ENCODE assay signal across 15 cellular contexts in the genomic region with DNA sequence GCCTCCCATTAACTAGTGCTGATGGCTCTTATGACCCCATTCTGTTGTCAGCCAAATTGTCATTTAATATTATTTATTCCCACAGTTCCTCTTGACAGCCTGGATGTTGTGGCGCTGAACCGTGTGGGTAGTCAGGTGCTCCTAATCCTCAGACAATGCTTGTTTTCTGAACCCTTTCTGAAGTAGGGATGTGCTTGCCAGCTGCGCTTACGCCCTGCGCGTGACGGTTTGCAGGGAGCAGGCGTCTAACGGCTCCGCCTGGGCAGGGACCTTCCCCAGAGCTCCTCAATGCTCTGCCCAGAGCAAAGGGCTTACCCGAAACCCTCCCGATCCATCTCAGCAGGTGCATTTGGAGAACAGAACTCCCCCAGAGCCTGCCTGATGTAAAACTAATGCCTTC.
DNase-seq lines count a peak whose midpoint lies in the region; ATAC-seq and TF ChIP-seq lines count a peak whose summit lies in the region.
"Had no signal": no experiment of that assay in that cellular context is flagged by ENCODE, and none has a peak within 500 bp of the region (broad histone marks: within the 10 kb centered on the region; RNA-seq: fewer than 3 reads in every experiment).

No MANE protein-coding gene starts in this region.

- H3K9me3 ChIP-seq in WERI-Rb-1 (ENCODE audit: severe bottlenecking): no peaks in the 10 kb centered on the region
- H3K9me3 ChIP-seq: A549, SJCRH30 had no signal

- TF ChIP-seq CTCF in WERI-Rb-1 (IDR thresholded peaks at IDR 0.05; ENCODE audit: low read depth, low read length): no peak

- ATAC-seq in HG02973 (IDR thresholded peaks at IDR 0.05; ENCODE audit: unreplicated experiment) (no peak), HG02623 (IDR thresholded peaks at IDR 0.05; ENCODE audit: unreplicated experiment) (no peak)
- ATAC-seq: A549, GM23338 had no signal

- H3K27ac ChIP-seq in WERI-Rb-1: no peak overlapping the region
- H3K27ac ChIP-seq: A549, KMS-11, SJCRH30 had no signal

- H3K36me3 ChIP-seq in WERI-Rb-1: no peaks in the 10 kb centered on the region
- H3K36me3 ChIP-seq: SJCRH30 had no signal

- no peaks in the 10 kb centered on the region for H3K27me3 ChIP-seq in WERI-Rb-1 (ENCODE audit: insufficient read depth, low read depth, severe bottlenecking)

- peak; percentile 72 for DNase-seq in NCI-H748 (lab: John Stamatoyannopoulos, UW; ENCODE audit: unreplicated experiment)
- no peak for DNase-seq in NCI-H748 treated with DMSO at 0.1 percent for 48 hours (lab: John Stamatoyannopoulos, UW)
- peak; percentile 88 for DNase-seq in NCI-H128 (lab: John Stamatoyannopoulos, UW; ENCODE audit: unreplicated experiment)
- peak; percentile 84 for DNase-seq in NCI-H345 treated with DMSO at 0.1 percent for 48 hours (lab: John Stamatoyannopoulos, UW; ENCODE audit: unreplicated experiment)
- DNase-seq in WERI-Rb-1: no peak
- no peak for DNase-seq in A172 (ENCODE audit: low spot score)
- DNase-seq: GF-D8, MM.1S, NCI-H446, SJCRH30 had no signal

- no peak overlapping the region for H3K4me3 ChIP-seq in WERI-Rb-1 (ENCODE audit: low read depth, low read length)
- H3K4me3 ChIP-seq: A549, GM23338, SJCRH30 had no signal

Comparison
In these comparisons a context has a peak if more than half of its experiments do, and no peak if none do; other contexts are left out.
1. DNase-seq: peak in NCI-H748 (single experiment), NCI-H128 (single experiment) and NCI-H345 treated with DMSO at 0.1 percent for 48 hours (single experiment); none in NCI-H748 treated with DMSO at 0.1 percent for 48 hours (single experiment), WERI-Rb-1 (single experiment) and A172 (single experiment).